In genomic region chr19:4910594-4911273, GRCh38 we compare ENCODE assay signal across 9 cellular contexts. TPM values are rescaled to one million over a fixed set of nuclear protein-coding genes. Genes with fewer than 3 reads are reported as not detected.
DNase-seq lines count a peak whose midpoint lies in the region; ATAC-seq and TF ChIP-seq lines count a peak whose summit lies in the region.
"Had no signal": no experiment of that assay in that cellular context is flagged by ENCODE, and none has a peak within 500 bp of the region (broad histone marks: within the 10 kb centered on the region; RNA-seq: fewer than 3 reads in every experiment).

No MANE protein-coding gene starts in this region.

- 27% methylated on average over 23 of the region's 23 CpGs for WGBS in right cardiac atrium

- H3K36me3 ChIP-seq in KMS-11 (ENCODE audit: insufficient read depth): no peaks in the 10 kb centered on the region; the same call in 1 of the 2 replicates
- no peaks in the 10 kb centered on the region for H3K36me3 ChIP-seq in gastrocnemius medialis

- in situ Hi-C loops in gastrocnemius medialis (cut with MboI; ENCODE audit: low sequenced_read_pairs in 4 of 4): loop anchor here (5.0 kb wide), 3 partner anchors 38 to 103 kb away; no protein-coding TSS in a partner anchor

- H2AFZ ChIP-seq in KMS-11 (ENCODE audit: low read depth): peak overlapping the region; percentile 38; the same call in 1 of the 2 replicates

- no peak overlapping the region for H3K27ac ChIP-seq in KMS-11
- no peak overlapping the region for H3K27ac ChIP-seq in right cardiac atrium (ENCODE audit: low read length)
- H3K27ac ChIP-seq in gastrocnemius medialis: peak overlapping the region in 1 of 4 donors; percentile 26
- H3K27ac ChIP-seq: body of pancreas had no signal

- peak overlapping the region; percentile 94 for H3K27ac Mint-ChIP-seq in activated T-cell treated with anti-CD3 and anti-CD28 coated beads, Interleukin-2, amount 50 U/mL, for 24 hours

- H3K27me3 Mint-ChIP-seq in activated T-cell treated with anti-CD3 and anti-CD28 coated beads, Interleukin-2, amount 50 U/mL, for 24 hours: no peaks in the 10 kb centered on the region

- no peak for TF ChIP-seq POLR2A in gastrocnemius medialis (IDR thresholded peaks at IDR 0.05)

- peak overlapping the region; percentile 89 for H3K4me3 Mint-ChIP-seq in activated T-cell treated with anti-CD3 and anti-CD28 coated beads, Interleukin-2, amount 50 U/mL, for 24 hours

- H3K27me3 ChIP-seq in KMS-11 (ENCODE audit: insufficient read depth, low read depth) (no peaks in the 10 kb centered on the region), right cardiac atrium (ENCODE audit: control insufficient read depth, insufficient read depth) (no peaks in the 10 kb centered on the region), gastrocnemius medialis (no peaks in the 10 kb centered on the region)

- H3K9ac ChIP-seq in KMS-11: peak overlapping the region; percentile 89; the same call in 1 of the 2 replicates

- DNase-seq in NCI-H2081 (lab: John Stamatoyannopoulos, UW): peak; percentile 15 to 33
- no peak for DNase-seq in NCI-H2081 treated with DMSO at 0.1 percent for 48 hours (lab: John Stamatoyannopoulos, UW)
- peak; percentile 52 for DNase-seq in activated T-cell treated with anti-CD3 and anti-CD28 coated beads, Interleukin-2, amount 50 U/mL, for 24 hours
- DNase-seq in right cardiac atrium: peak in 1 of 3 donors; percentile 62
- DNase-seq in gastrocnemius medialis: no peak
- DNase-seq in NCI-H345 (lab: John Stamatoyannopoulos, UW): no peak

- intact Hi-C loops in right cardiac atrium (cut with DNase I) (loop anchor here in 3 of 4 donors (5.0 to 10.0 kb wide), 4 partner anchors 33 to 103 kb away; no protein-coding TSS in a partner anchor), gastrocnemius medialis (cut with DNase I; ENCODE audit: low total_unique reads) (loop anchor here (1.0 kb wide), 3 partner anchors 38 to 101 kb away; no protein-coding TSS in a partner anchor)

- H3K79me2 ChIP-seq in KMS-11 (ENCODE audit: insufficient read depth, low read depth): peaks cover 56% of the 10 kb centered on the region

- H3K4me2 ChIP-seq in KMS-11: peak overlapping the region; percentile 92

- peaks cover 61% of the 10 kb centered on the region for H3K4me1 Mint-ChIP-seq in activated T-cell treated with anti-CD3 and anti-CD28 coated beads, Interleukin-2, amount 50 U/mL, for 24 hours (ENCODE audit: low read depth)

- 0 out of 2 replicates have a peak, but pooled peaks cover 2% of the 10 kb centered on the region for H4K20me1 ChIP-seq in KMS-11 (ENCODE audit: insufficient read depth)

- TF ChIP-seq CTCF in KMS-11 (conservative IDR thresholded peaks at IDR 0.05; ENCODE audit: low read depth, low read length) (no peak), gastrocnemius medialis (IDR thresholded peaks at IDR 0.05 in 4 of 5, conservative IDR thresholded peaks at IDR 0.05 in 1 of 5) (no peak)

- ATAC-seq in right cardiac atrium (peak in 1 of 2 donors; percentile 15), gastrocnemius medialis (no peak), HG02763 (IDR thresholded peaks at IDR 0.05; ENCODE audit: unreplicated experiment) (no peak)

- no peak overlapping the region for H3K4me3 ChIP-seq in KMS-11 (IDR thresholded peaks at IDR 0.05; ENCODE audit: insufficient read depth, low read depth, low read length)
- H3K4me3 ChIP-seq in right cardiac atrium (ENCODE audit: low read length): peak overlapping the region; percentile 98
- peak overlapping the region; percentile 60 to 80 (median 66) for H3K4me3 ChIP-seq in gastrocnemius medialis

- H3K36me3 Mint-ChIP-seq in activated T-cell treated with anti-CD3 and anti-CD28 coated beads, Interleukin-2, amount 50 U/mL, for 24 hours (ENCODE audit: low read depth): peaks cover 55% of the 10 kb centered on the region

- H3K9me3 ChIP-seq in right cardiac atrium (ENCODE audit: control insufficient read depth, low read length) (no peaks in the 10 kb centered on the region), gastrocnemius medialis (no peaks in the 10 kb centered on the region)
- H3K9me3 ChIP-seq: body of pancreas had no signal

- no peaks in the 10 kb centered on the region for H3K9me3 Mint-ChIP-seq in activated T-cell treated with anti-CD3 and anti-CD28 coated beads, Interleukin-2, amount 50 U/mL, for 24 hours

- H3K4me1 ChIP-seq in KMS-11 (ENCODE audit: low read depth, poor library complexity, severe bottlenecking) (peaks cover 5% of the 10 kb centered on the region), right cardiac atrium (ENCODE audit: control insufficient read depth, insufficient read depth, low read length) (no peaks in the 10 kb centered on the region), gastrocnemius medialis (peaks cover 18 to 20% of the 10 kb centered on the region in 2 donors)

RNA-seq across cellular contexts. Expression of gene UHRF1, which starts 1.4 kb away (rescaled TPM):
- total RNA-seq in right cardiac atrium (1 to 10 TPM in 1 of 4 donors, under 1 TPM in 3; 0.45 to 2.3 (median 0.94) TPM), gastrocnemius medialis (under 1 TPM in 3 of 4 donors, not detected in 1; 0.12 to 0.72 (median 0.69) TPM)
- polyA plus RNA-seq in right cardiac atrium: 0.18 TPM

RNA-seq across cellular contexts. Expression of gene ARRDC5, which starts 8.0 kb away (rescaled TPM):
- total RNA-seq in right cardiac atrium (under 1 TPM in 1 of 4 donors, not detected in 3; 0.15 TPM), gastrocnemius medialis (not detected)
- polyA plus RNA-seq in right cardiac atrium: 0.07 TPM
- total RNA-seq: body of pancreas had no signal

RNA-seq across cellular contexts. Expression of gene PLIN3, which starts 43.3 kb away (rescaled TPM):
- 10 to 100 TPM; 26.5 to 32.2 (median 28.5) TPM for total RNA-seq in right cardiac atrium
- 16.9 TPM for polyA plus RNA-seq in right cardiac atrium
- 100 to 1,000 TPM in 2 of 4 donors, 10 to 100 TPM in 2; 53.9 to 193 (median 92.5) TPM for total RNA-seq in gastrocnemius medialis

RNA-seq across cellular contexts. Expression of gene KDM4B, which starts 58.2 kb away (rescaled TPM):
- total RNA-seq in right cardiac atrium (10 to 100 TPM; 23.9 to 37.5 (median 30.8) TPM), gastrocnemius medialis (10 to 100 TPM; 40.9 to 61.4 (median 46.4) TPM)
- 18.8 TPM for polyA plus RNA-seq in right cardiac atrium

Comparison
In these comparisons a context has a peak if more than half of its experiments do, and no peak if none do; other contexts are left out.
1. DNase-seq: peak in NCI-H2081 (2 of 2) and activated T-cell treated with anti-CD3 and anti-CD28 coated beads, Interleukin-2, amount 50 U/mL, for 24 hours (single experiment); none in NCI-H2081 treated with DMSO at 0.1 percent for 48 hours (single experiment), gastrocnemius medialis (0 of 2) and NCI-H345 (single experiment).